ENCODE assay signal across 29 cellular contexts in genomic region chr3:48993834-48994233, GRCh38. TPM values are rescaled to one million over a fixed set of nuclear protein-coding genes. Genes with fewer than 3 reads are reported as not detected.
DNase-seq lines count a peak whose midpoint lies in the region; ATAC-seq and TF ChIP-seq lines count a peak whose summit lies in the region.
"Had no signal": no experiment of that assay in that cellular context is flagged by ENCODE, and none has a peak within 500 bp of the region (broad histone marks: within the 10 kb centered on the region; RNA-seq: fewer than 3 reads in every experiment).

No MANE protein-coding gene starts in this region.

- BruUV-seq in Panc1 (replicated peaks; lab: Mats Ljungman, UMichigan): TSS peak; percentile 57

- H3K36me3 ChIP-seq in Panc1 (ENCODE audit: control insufficient read depth, insufficient read depth, low read length): no peaks in the 10 kb centered on the region
- H3K36me3 ChIP-seq in naive thymus-derived CD4-positive, alpha-beta T cell (ENCODE audit: control insufficient read depth in 2 of 3, insufficient read depth in 3 of 3, low read length in 3 of 3): peaks cover 0 to 23% (median 3%) of the 10 kb centered on the region in 3 experiments

- in situ Hi-C loops in Panc1 (cut with HindIII; ENCODE audit: low pct_unique_long_range_greater_than_20kb, low sequenced_read_pairs): no loop called here

- H3K4me1 Mint-ChIP-seq in activated T-cell treated with anti-CD3 and anti-CD28 coated beads, Interleukin-2, amount 50 U/mL, for 24 hours (ENCODE audit: low read depth): peaks cover 36% of the 10 kb centered on the region
- H3K4me1 Mint-ChIP-seq in naive thymus-derived CD4-positive, alpha-beta T cell: peaks cover 25 to 44% (median 37%) of the 10 kb centered on the region in 7 donors

- peaks cover 71% of the 10 kb centered on the region for H3K36me3 Mint-ChIP-seq in activated T-cell treated with anti-CD3 and anti-CD28 coated beads, Interleukin-2, amount 50 U/mL, for 24 hours (ENCODE audit: low read depth)
- peaks cover 0 to 7% (median 0%) of the 10 kb centered on the region in 5 donors for H3K36me3 Mint-ChIP-seq in naive thymus-derived CD4-positive, alpha-beta T cell
- H3K36me3 Mint-ChIP-seq: type B pancreatic cell had no signal

- CTCF ChIA-PET in Panc1 (lab: Charles Lee): no interaction called here
- CTCF ChIA-PET in naive thymus-derived CD4-positive, alpha-beta T cell (lab: Charles Lee): no interaction called here

- H3K27ac Mint-ChIP-seq in activated T-cell treated with anti-CD3 and anti-CD28 coated beads, Interleukin-2, amount 50 U/mL, for 24 hours: peak overlapping the region; percentile 35
- H3K27ac Mint-ChIP-seq in naive thymus-derived CD4-positive, alpha-beta T cell: peak overlapping the region in 6 of 9 donors; percentile 8 to 72 (median 30)
- H3K27ac Mint-ChIP-seq: nephron progenitor cell, T-helper 17 cell, type B pancreatic cell had no signal

- intact Hi-C loops in Panc1 (cut with micrococcal nuclease; ENCODE audit: unreplicated experiment): no loop called here
- intact Hi-C loops in naive thymus-derived CD4-positive, alpha-beta T cell (cut with micrococcal nuclease): no loop called here

- no peak for DNase-seq in activated T-cell treated with anti-CD3 and anti-CD28 coated beads, Interleukin-2, amount 50 U/mL, for 24 hours
- no peak for DNase-seq in activated T-cell treated with anti-CD3 and anti-CD28 coated beads, Interleukin-2, amount 50 U/mL, for 48 hours
- DNase-seq in ELR (ENCODE audit: low read depth) (peak; percentile 29), Panc1 (ENCODE audit: low read depth, low spot score) (no peak), NCI-H2029 (lab: John Stamatoyannopoulos, UW) (no peak)
- no peak for DNase-seq in naive thymus-derived CD4-positive, alpha-beta T cell
- DNase-seq: activated CD8-positive, alpha-beta T cell treated with anti-CD3 and anti-CD28 coated beads for 36 hours; aorta; DMS153; H7; immature natural killer cell; IMR-90; left cardiac atrium; mammary epithelial cell; mucosa of descending colon; NCI-H1417; NCI-H2029 treated with DMSO at 0.1 percent for 48 hours; NCI-H526; nephron progenitor cell; PC-9; Right ventricle myocardium superior; stimulated activated naive CD4-positive, alpha-beta T cell; T-helper 17 cell had no signal

- no peak overlapping the region for H3K4me3 Mint-ChIP-seq in activated T-cell treated with anti-CD3 and anti-CD28 coated beads, Interleukin-2, amount 50 U/mL, for 24 hours
- H3K4me3 Mint-ChIP-seq in naive thymus-derived CD4-positive, alpha-beta T cell: no peak overlapping the region
- H3K4me3 Mint-ChIP-seq: activated CD8-positive, alpha-beta T cell treated with anti-CD3 and anti-CD28 coated beads for 36 hours; immature natural killer cell; nephron progenitor cell; T-helper 17 cell had no signal

- no peak overlapping the region for H3K27ac ChIP-seq in Panc1 (ENCODE audit: low read length)
- H3K27ac ChIP-seq in naive thymus-derived CD4-positive, alpha-beta T cell (ENCODE audit: low read depth, low read length): no peak overlapping the region
- H3K27ac ChIP-seq: epithelial cell of prostate, PC-9 had no signal

- H3K4me1 ChIP-seq in Panc1 (ENCODE audit: control insufficient read depth, insufficient read depth, low read length): peaks cover 22% of the 10 kb centered on the region
- H3K4me1 ChIP-seq in naive thymus-derived CD4-positive, alpha-beta T cell (ENCODE audit: control insufficient read depth in 2 of 2, insufficient read depth in 2 of 2, low read length in 2 of 2): peaks cover 16 to 18% of the 10 kb centered on the region in 2 donors

- H3K4me3 ChIP-seq in Panc1 (ENCODE audit: low read depth in 2 of 2, low read length in 2 of 2): no peak overlapping the region
- no peak overlapping the region for H3K4me3 ChIP-seq in naive thymus-derived CD4-positive, alpha-beta T cell (ENCODE audit: low read length)
- H3K4me3 ChIP-seq: mucosa of descending colon, PC-9 had no signal

- no peaks in the 10 kb centered on the region for H3K9me3 ChIP-seq in Panc1 (ENCODE audit: control insufficient read depth, insufficient read depth, low read depth, low read length)
- no peaks in the 10 kb centered on the region for H3K9me3 ChIP-seq in naive thymus-derived CD4-positive, alpha-beta T cell (ENCODE audit: control insufficient read depth in 2 of 3, low read length in 3 of 3)
- H3K9me3 ChIP-seq: mucosa of descending colon had no signal

- TF ChIP-seq CTCF in Panc1 (IDR thresholded peaks at IDR 0.05): no peak

- no peak for ATAC-seq in Panc1
- ATAC-seq in naive thymus-derived CD4-positive, alpha-beta T cell: no peak
- ATAC-seq in HG03457 (IDR thresholded peaks at IDR 0.05; ENCODE audit: unreplicated experiment): no peak
- no peak for ATAC-seq in HG03108 (IDR thresholded peaks at IDR 0.05; ENCODE audit: unreplicated experiment)
- ATAC-seq: activated CD4-positive, CD25-positive, alpha-beta regulatory T cell treated with anti-CD3 and anti-CD28 coated beads, Interleukin-2, amount 50 U/mL, for 24 hours; activated CD8-positive, alpha-beta T cell treated with anti-CD3 and anti-CD28 coated beads for 36 hours; left cardiac atrium; mucosa of descending colon; SK-N-SH treated with all-trans-retinoic acid at 6 μM for 48 hours; T-helper 17 cell had no signal

- H3K27me3 Mint-ChIP-seq in activated T-cell treated with anti-CD3 and anti-CD28 coated beads, Interleukin-2, amount 50 U/mL, for 24 hours: no peaks in the 10 kb centered on the region
- no peaks in the 10 kb centered on the region for H3K27me3 Mint-ChIP-seq in naive thymus-derived CD4-positive, alpha-beta T cell
- H3K27me3 Mint-ChIP-seq: activated CD8-positive, alpha-beta T cell treated with anti-CD3 and anti-CD28 coated beads for 36 hours; T-helper 17 cell; type B pancreatic cell had no signal

- no peaks in the 10 kb centered on the region for H3K9me3 Mint-ChIP-seq in activated T-cell treated with anti-CD3 and anti-CD28 coated beads, Interleukin-2, amount 50 U/mL, for 24 hours
- H3K9me3 Mint-ChIP-seq in naive thymus-derived CD4-positive, alpha-beta T cell: no peaks in the 10 kb centered on the region
- H3K9me3 Mint-ChIP-seq: activated CD8-positive, alpha-beta T cell treated with anti-CD3 and anti-CD28 coated beads for 36 hours; immature natural killer cell; nephron progenitor cell; type B pancreatic cell had no signal

- no peaks in the 10 kb centered on the region for H3K27me3 ChIP-seq in Panc1 (ENCODE audit: control insufficient read depth, insufficient read depth, low read length)
- no peaks in the 10 kb centered on the region for H3K27me3 ChIP-seq in naive thymus-derived CD4-positive, alpha-beta T cell (ENCODE audit: control insufficient read depth in 2 of 2, insufficient read depth in 2 of 2, low read length in 2 of 2)

- POLR2A ChIA-PET in Panc1 (lab: Charles Lee): interaction anchor here (0.7 kb wide), 1 partner anchor 13 kb away, joined by 3 read pairs; the partner anchor contains the start of gene WDR6
- POLR2A ChIA-PET in naive thymus-derived CD4-positive, alpha-beta T cell (lab: Charles Lee): interaction anchor here (2.5 to 11.2 kb wide), 2 partner anchors 13 to 25 kb away, joined by 13 to 179 read pairs; partner anchors contain the start of genes DALRD3, NDUFAF3 and WDR6

RNA-seq across cellular contexts. Expression of gene P4HTM, which starts 3.8 kb away (rescaled TPM):
- total RNA-seq in Panc1 (2021; ENCODE audit: unreplicated experiment): 28.3 TPM
- 59.1 TPM for polyA plus RNA-seq in Panc1 (2012; ENCODE audit: insufficient read length)
- 10 to 100 TPM; 37.9 to 74.7 (median 53.1) TPM for total RNA-seq in naive thymus-derived CD4-positive, alpha-beta T cell
- polyA plus RNA-seq in naive thymus-derived CD4-positive, alpha-beta T cell: 10 to 100 TPM; 19.7 to 28.0 TPM

RNA-seq across cellular contexts. Expression of gene WDR6, which starts 13.4 kb away (rescaled TPM):
- 142 TPM for total RNA-seq in Panc1 (2021; ENCODE audit: unreplicated experiment)
- polyA plus RNA-seq in Panc1 (2012; ENCODE audit: insufficient read length): 141 TPM
- total RNA-seq in naive thymus-derived CD4-positive, alpha-beta T cell: 100 to 1,000 TPM; 170 to 335 (median 204) TPM
- 100 to 1,000 TPM; 147 to 152 TPM for polyA plus RNA-seq in naive thymus-derived CD4-positive, alpha-beta T cell

RNA-seq across cellular contexts. Expression of gene DALRD3, which starts 24.5 kb away (rescaled TPM):
- total RNA-seq in Panc1 (2021; ENCODE audit: unreplicated experiment): 22.5 TPM
- 39.5 TPM for polyA plus RNA-seq in Panc1 (2012; ENCODE audit: insufficient read length)
- total RNA-seq in naive thymus-derived CD4-positive, alpha-beta T cell: 10 to 100 TPM; 18.9 to 28.6 (median 24.1) TPM
- polyA plus RNA-seq in naive thymus-derived CD4-positive, alpha-beta T cell: 10 to 100 TPM; 24.2 to 24.6 TPM

RNA-seq across cellular contexts. Expression of gene NDUFAF3, which starts 28.1 kb away (rescaled TPM):
- total RNA-seq in Panc1 (2021; ENCODE audit: unreplicated experiment): 101 TPM
- polyA plus RNA-seq in Panc1 (2012; ENCODE audit: insufficient read length): 127 TPM
- 100 to 1,000 TPM in 1 of 5 experiments, 10 to 100 TPM in 4; 63.8 to 110 (median 89.3) TPM for total RNA-seq in naive thymus-derived CD4-positive, alpha-beta T cell
- 100 to 1,000 TPM; 191 to 205 TPM for polyA plus RNA-seq in naive thymus-derived CD4-positive, alpha-beta T cell

RNA-seq across cellular contexts. Expression of gene IMPDH2, which starts 35.4 kb away (rescaled TPM):
- total RNA-seq in Panc1 (2021; ENCODE audit: unreplicated experiment): 149 TPM
- 163 TPM for polyA plus RNA-seq in Panc1 (2012; ENCODE audit: insufficient read length)
- total RNA-seq in naive thymus-derived CD4-positive, alpha-beta T cell: 100 to 1,000 TPM; 102 to 206 (median 121) TPM
- polyA plus RNA-seq in naive thymus-derived CD4-positive, alpha-beta T cell: 100 to 1,000 TPM; 109 to 123 TPM
